In genomic region chr1:183230403-183230802, GRCh38 we compare ENCODE assay signal across 1 cellular context.
TF ChIP-seq lines count a peak whose summit lies in the region.

No MANE protein-coding gene starts in this region.

TF ChIP-seq in IMR-90, 13 proteins besides CTCF, POLR2A, EP300 and RAD21 (continued from another document):
- no peak for TF ChIP-seq NFE2L2 (IDR thresholded peaks at IDR 0.05; ENCODE audit: low read depth, low read length)
- TF ChIP-seq BHLHE40 (IDR thresholded peaks at IDR 0.05; ENCODE audit: low read depth, low read length), result no peak
